In the genomic region with DNA sequence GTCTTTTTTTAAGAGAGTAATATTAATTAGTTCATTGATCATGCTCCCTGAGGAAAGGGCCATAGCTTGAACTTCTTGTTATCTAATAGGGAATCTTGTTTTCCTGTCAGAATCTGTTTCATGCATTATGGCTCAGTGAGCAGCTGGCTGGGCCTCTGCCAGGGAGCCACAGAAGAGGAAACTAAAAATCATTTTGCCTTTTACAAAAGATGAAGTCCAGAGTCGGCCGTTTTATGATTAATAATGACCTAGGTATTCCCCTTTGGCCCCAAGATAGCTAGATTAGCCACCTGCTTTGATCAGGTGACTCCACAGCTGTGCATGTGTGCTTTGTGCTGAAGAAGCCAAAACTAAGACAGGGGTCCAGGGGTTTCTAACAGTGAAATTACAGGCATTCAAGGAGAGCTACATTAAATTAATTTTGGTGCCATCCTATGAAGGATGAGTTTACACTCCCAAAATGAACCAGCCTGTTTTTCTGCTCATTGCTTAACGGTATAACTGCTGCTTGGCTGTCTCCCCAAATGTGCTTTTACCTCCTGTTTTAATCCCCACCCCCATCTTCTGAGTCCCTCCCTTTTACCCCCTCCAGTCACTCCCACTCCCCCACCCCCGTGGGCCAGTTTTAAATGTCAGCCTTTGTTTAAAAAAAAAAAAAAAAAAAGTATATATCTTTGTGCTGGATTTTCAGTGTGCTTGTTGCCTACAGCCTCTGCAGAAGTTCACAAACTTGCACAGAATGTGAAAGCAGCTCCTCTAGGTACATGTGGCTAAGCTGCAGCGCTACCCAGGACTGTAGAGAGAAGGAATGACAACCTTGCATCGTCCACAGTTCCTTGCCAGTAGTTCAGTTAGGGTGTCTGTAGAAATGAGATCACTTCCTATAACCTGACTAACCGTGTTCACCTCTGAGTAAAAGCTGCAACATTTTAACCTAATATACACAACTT, we compare ENCODE assay signal across 9 cellular contexts.
A peak's percentile ranks its signal among the peaks of the same experiment; 100 is the strongest.
DNase-seq lines count a peak whose midpoint lies in the region; ATAC-seq and TF ChIP-seq lines count a peak whose summit lies in the region.
"Had no signal": no experiment of that assay in that cellular context is flagged by ENCODE, and none has a peak within 500 bp of the region (broad histone marks: within the 10 kb centered on the region; RNA-seq: fewer than 3 reads in every experiment).

No MANE protein-coding gene starts in this region.

- no peaks in the 10 kb centered on the region for H3K9me3 ChIP-seq in Panc1 (ENCODE audit: control insufficient read depth, insufficient read depth, low read depth, low read length)
- H3K9me3 ChIP-seq in tibial artery: no peaks in the 10 kb centered on the region
- H3K9me3 ChIP-seq: SJSA1 had no signal

- H3K36me3 ChIP-seq in Panc1 (ENCODE audit: control insufficient read depth, insufficient read depth, low read length) (no peaks in the 10 kb centered on the region), tibial artery (no peaks in the 10 kb centered on the region)

- H3K27me3 ChIP-seq in Panc1 (ENCODE audit: control insufficient read depth, insufficient read depth, low read length): no peaks in the 10 kb centered on the region
- no peaks in the 10 kb centered on the region for H3K27me3 ChIP-seq in tibial artery
- H3K27me3 ChIP-seq: SJSA1 had no signal

- no TSS peak for BruUV-seq in Calu3 (replicated peaks; lab: Mats Ljungman, UMichigan)
- BruUV-seq in Panc1 (replicated peaks; lab: Mats Ljungman, UMichigan): no TSS peak
- no TSS peak for BruUV-seq in MCF 10A (replicated peaks; lab: Mats Ljungman, UMichigan)

- H3K4me1 ChIP-seq in Panc1 (ENCODE audit: control insufficient read depth, insufficient read depth, low read length) (peaks cover 9% of the 10 kb centered on the region; the same call in 1 of the 2 replicates), tibial artery (peaks cover 0 to 79% (median 53%) of the 10 kb centered on the region in 4 donors)

- H3K27me3 Mint-ChIP-seq in Calu3 (ENCODE audit: unreplicated experiment) (no peaks in the 10 kb centered on the region), MCF 10A (ENCODE audit: insufficient read depth, unreplicated experiment) (no peaks in the 10 kb centered on the region)

- peak overlapping the region; percentile 86 for H3K27ac Mint-ChIP-seq in Calu3 (ENCODE audit: unreplicated experiment)
- H3K27ac Mint-ChIP-seq in MCF 10A (ENCODE audit: low read depth, unreplicated experiment): no peak overlapping the region

- no peak for TF ChIP-seq CTCF in Calu3 (IDR thresholded peaks at IDR 0.05; ENCODE audit: unreplicated experiment)
- no peak for TF ChIP-seq CTCF in Panc1 (IDR thresholded peaks at IDR 0.05)
- no peak for TF ChIP-seq CTCF in fibroblast of villous mesenchyme (IDR thresholded peaks at IDR 0.05; ENCODE audit: insufficient read depth, low read depth, low read length)
- TF ChIP-seq CTCF in tibial artery (IDR thresholded peaks at IDR 0.05): no peak
- TF ChIP-seq CTCF in MCF 10A (IDR thresholded peaks at IDR 0.05; ENCODE audit: unreplicated experiment): no peak

- H3K4me3 ChIP-seq in Panc1 (ENCODE audit: low read depth in 2 of 2, low read length in 2 of 2): no peak overlapping the region
- no peak overlapping the region for H3K4me3 ChIP-seq in fibroblast of villous mesenchyme (ENCODE audit: low read depth, low read length)
- H3K4me3 ChIP-seq in tibial artery: no peak overlapping the region
- H3K4me3 ChIP-seq: SJSA1 had no signal

- CTCF ChIA-PET in Calu3 (lab: Charles Lee) (interaction anchor here (0.6 to 2.2 kb wide), 12 partner anchors 14 to 449 kb away, joined by 3 to 9 read pairs (median 3); a partner anchor contains a TSS), Panc1 (lab: Charles Lee) (interaction anchor here (0.6 kb wide), 1 partner anchor 149 kb away, joined by 3 read pairs; no protein-coding TSS in a partner anchor), MCF 10A (lab: Yijun Ruan, JAX) (interaction anchor here (0.6 to 0.9 kb wide), 3 partner anchors 9 to 290 kb away, joined by 4 to 7 read pairs (median 4); no protein-coding TSS in a partner anchor)

- POLR2A ChIA-PET in Panc1 (lab: Charles Lee) (interaction anchor here (0.9 kb wide), 1 partner anchor 63 kb away, joined by 3 read pairs; no protein-coding TSS in a partner anchor), MCF 10A (lab: Yijun Ruan, JAX) (interaction anchor here (1.2 kb wide), 1 partner anchor 94 kb away, joined by 3 read pairs; no protein-coding TSS in a partner anchor)

- ATAC-seq in GM18909 (IDR thresholded peaks at IDR 0.05; ENCODE audit: poor library complexity, unreplicated experiment) (peak; percentile 49), HG03045 (IDR thresholded peaks at IDR 0.05; ENCODE audit: unreplicated experiment) (peak; percentile 29), Panc1 (0 out of 2 replicates have a peak, but pooled peaks have one; percentile 46)

- H3K4me1 Mint-ChIP-seq in Calu3 (ENCODE audit: low read depth, unreplicated experiment): peaks cover 65% of the 10 kb centered on the region
- peaks cover 10% of the 10 kb centered on the region for H3K4me1 Mint-ChIP-seq in MCF 10A (ENCODE audit: insufficient read depth, unreplicated experiment)

- H3K36me3 Mint-ChIP-seq in Calu3 (ENCODE audit: insufficient read depth, unreplicated experiment) (peaks cover 22% of the 10 kb centered on the region), MCF 10A (ENCODE audit: insufficient read depth, unreplicated experiment) (peaks cover 11% of the 10 kb centered on the region)

- H3K27ac ChIP-seq in Panc1 (ENCODE audit: low read length) (peak overlapping the region; percentile 8; the same call in 1 of the 2 replicates), tibial artery (peak overlapping the region; percentile 89 to 90)

- peaks cover 4% of the 10 kb centered on the region for H3K9me3 Mint-ChIP-seq in Calu3 (ENCODE audit: low read depth, unreplicated experiment)
- H3K9me3 Mint-ChIP-seq in MCF 10A (ENCODE audit: unreplicated experiment): no peaks in the 10 kb centered on the region

- intact Hi-C loops in Calu3 (cut with micrococcal nuclease; ENCODE audit: unreplicated experiment): loop anchor here (5.0 to 10.0 kb wide), 4 partner anchors 56 to 194 kb away; no protein-coding TSS in a partner anchor
- intact Hi-C loops in Panc1 (cut with micrococcal nuclease; ENCODE audit: unreplicated experiment): no loop called here
- intact Hi-C loops in tibial artery (cut with DNase I; ENCODE audit: low total_unique reads): no loop called here
- intact Hi-C loops in MCF 10A (cut with micrococcal nuclease): no loop called here

- H3K4me3 Mint-ChIP-seq in Calu3 (ENCODE audit: low read depth, unreplicated experiment) (peak overlapping the region; percentile 22), MCF 10A (ENCODE audit: unreplicated experiment) (no peak overlapping the region)

- no peak for DNase-seq in Calu3
- DNase-seq in Panc1 (ENCODE audit: low read depth, low spot score): no peak
- peak; percentile 37 for DNase-seq in fibroblast of villous mesenchyme (ENCODE audit: low read depth)
- peak in 1 of 2 donors; percentile 51 for DNase-seq in tibial artery
- DNase-seq in MCF 10A (ENCODE audit: unreplicated experiment): no peak
- no peak for DNase-seq in NCI-H2029 (lab: John Stamatoyannopoulos, UW)

- in situ Hi-C loops in Panc1 (cut with HindIII; ENCODE audit: low pct_unique_long_range_greater_than_20kb, low sequenced_read_pairs): no loop called here
